ENCODE assay signal across 8 cellular contexts in genomic region chr4:169612869-169613859, GRCh38. TPM values are rescaled to one million over a fixed set of nuclear protein-coding genes. Genes with fewer than 3 reads are reported as not detected.
A peak's percentile ranks its signal among the peaks of the same experiment; 100 is the strongest.
DNase-seq lines count a peak whose midpoint lies in the region; ATAC-seq and TF ChIP-seq lines count a peak whose summit lies in the region.

No MANE protein-coding gene starts in this region.

- H3K27me3 ChIP-seq in ascending aorta: no peaks in the 10 kb centered on the region

- H3K4me3 ChIP-seq in ascending aorta: peak overlapping the region; percentile 74 to 88

- peak overlapping the region; percentile 90 to 97 for H3K27ac ChIP-seq in ascending aorta

- peak overlapping the region; percentile 98 for H3K4me3 Mint-ChIP-seq in T-helper 17 cell

- intact Hi-C loops in ascending aorta (cut with DNase I): loop anchor here (1.0 to 5.0 kb wide), 4 partner anchors 7 to 414 kb away; partner anchors contain the start of genes CLCN3, HPF1 and MFAP3L

- DNase-seq in GM13976 (ENCODE audit: low spot score) (peak; percentile 66), NCI-H1417 treated with DMSO at 0.1 percent for 48 hours (lab: John Stamatoyannopoulos, UW) (peak; percentile 64), T-helper 17 cell (peak; percentile 38 to 57 (median 56)), ascending aorta (ENCODE audit: low spot score in 2 of 2) (peak; percentile 30 to 89), hepatic stellate cell (ENCODE audit: low spot score) (peak; percentile 52), putamen (ENCODE audit: low spot score) (peak; percentile 89)

- peaks cover 0 to 9% of the 10 kb centered on the region in 2 donors for H3K4me1 ChIP-seq in ascending aorta

- peak; percentile 60 for TF ChIP-seq CTCF in GM13976 (IDR thresholded peaks at IDR 0.05; ENCODE audit: borderline replicate concordance, control extremely low read depth, extremely low read depth, insufficient read depth, missing control alignments)
- TF ChIP-seq CTCF in ascending aorta (IDR thresholded peaks at IDR 0.05): peak; percentile 34 to 75 (median 64)

- no peaks in the 10 kb centered on the region for H3K36me3 ChIP-seq in ascending aorta

- ATAC-seq in HG02840 (IDR thresholded peaks at IDR 0.05; ENCODE audit: low FRiP score, unreplicated experiment) (peak; percentile 32), T-helper 17 cell (peak; percentile 50), GM18519 (IDR thresholded peaks at IDR 0.05; ENCODE audit: low FRiP score, unreplicated experiment) (no peak)

- H3K27ac Mint-ChIP-seq in T-helper 17 cell: peak overlapping the region; percentile 99

- peaks cover 18% of the 10 kb centered on the region for H3K4me1 Mint-ChIP-seq in T-helper 17 cell

- H3K27me3 Mint-ChIP-seq in T-helper 17 cell: no peaks in the 10 kb centered on the region

- H3K36me3 Mint-ChIP-seq in T-helper 17 cell (ENCODE audit: low read depth): no peaks in the 10 kb centered on the region

- in situ Hi-C loops in GM13976 (cut with MboI; ENCODE audit: low sequenced_read_pairs, unreplicated experiment): loop anchor here (25.0 kb wide), 1 partner anchor 424 kb away; the partner anchor contains the start of gene MFAP3L

- H3K9me3 ChIP-seq in T-helper 17 cell (ENCODE audit: control insufficient read depth, low read length, poor library complexity, severe bottlenecking) (no peaks in the 10 kb centered on the region), ascending aorta (no peaks in the 10 kb centered on the region)

RNA-seq across cellular contexts. Expression of gene NEK1, which starts 0.8 kb away (rescaled TPM):
- 10 to 100 TPM; 11.8 to 13.5 TPM for total RNA-seq in T-helper 17 cell
- total RNA-seq in ascending aorta: 11.0 TPM

RNA-seq across cellular contexts. Expression of gene CLCN3, which starts 7.2 kb away (rescaled TPM):
- 10 to 100 TPM; 18.4 to 27.3 TPM for total RNA-seq in T-helper 17 cell
- total RNA-seq in ascending aorta: 13.8 TPM
